Comparison of ENCODE assay signal across 10 cellular contexts in the genomic region with DNA sequence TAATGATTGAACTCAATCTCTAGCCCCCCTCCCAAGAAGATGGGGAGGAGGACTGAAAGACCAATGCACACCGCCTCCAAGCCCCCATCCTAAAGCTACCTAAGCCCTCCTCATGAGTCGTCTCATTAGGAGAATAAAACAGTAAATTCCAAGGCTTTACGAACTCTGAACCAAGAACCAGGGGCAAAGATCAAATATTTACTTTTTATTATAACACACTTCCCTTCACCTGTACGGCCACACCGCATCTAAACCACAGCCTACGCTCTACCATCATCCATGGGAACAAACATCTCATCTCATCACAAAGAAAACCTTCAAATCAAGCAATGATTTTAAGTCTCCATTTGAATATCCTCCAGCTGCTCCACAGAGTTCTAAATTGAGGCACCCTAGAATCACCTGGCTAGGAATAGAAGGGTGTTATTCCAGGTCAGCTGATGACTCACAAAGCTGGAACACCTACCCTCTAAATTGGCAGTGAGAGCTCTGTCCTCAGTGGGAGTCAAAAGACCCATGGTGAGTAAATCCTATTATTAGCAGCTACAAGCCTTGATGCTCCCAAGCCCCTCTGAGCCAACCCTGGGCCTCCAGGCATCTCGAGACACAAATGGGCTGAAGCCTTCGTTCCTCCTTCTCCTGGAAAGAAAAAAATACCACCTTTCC. TPM values are rescaled to one million over a fixed set of nuclear protein-coding genes. Genes with fewer than 3 reads are reported as not detected.
DNase-seq lines count a peak whose midpoint lies in the region; ATAC-seq, FAIRE-seq and TF ChIP-seq lines count a peak whose summit lies in the region.
"Had no signal": no experiment of that assay in that cellular context is flagged by ENCODE, and none has a peak within 500 bp of the region (broad histone marks: within the 10 kb centered on the region; RNA-seq: fewer than 3 reads in every experiment).

No MANE protein-coding gene starts in this region.

- no peaks in the 10 kb centered on the region for H3K4me1 Mint-ChIP-seq in neural progenitor cell
- H3K4me1 Mint-ChIP-seq in CD14-positive monocyte, result no peaks in the 10 kb centered on the region

- intact Hi-C loops in Panc1 (cut with micrococcal nuclease; ENCODE audit: unreplicated experiment), result no loop called here
- intact Hi-C loops in CD14-positive monocyte (cut with micrococcal nuclease), result no loop called here

- POLR2A ChIA-PET in Panc1 (lab: Charles Lee), result no interaction called here

- FAIRE-seq in urothelium cell line (lab: Jason Lieb, UNC), result no peak

- CTCF ChIA-PET in Panc1 (lab: Charles Lee), result no interaction called here

- H3F3A ChIP-seq in neural progenitor cell (ENCODE audit: low read depth), result no peaks in the 10 kb centered on the region

- H3K27me3 Mint-ChIP-seq in neural progenitor cell (ENCODE audit: insufficient read depth, low read depth) (no peaks in the 10 kb centered on the region), CD14-positive monocyte (ENCODE audit: low read depth in 3 of 3) (no peaks in the 10 kb centered on the region)

- H3K4me3 Mint-ChIP-seq in neural progenitor cell (no peak overlapping the region), CD14-positive monocyte (no peak overlapping the region)

- H3K9me3 ChIP-seq in Panc1 (ENCODE audit: control insufficient read depth, insufficient read depth, low read depth, low read length), result no peaks in the 10 kb centered on the region
- H3K9me3 ChIP-seq in neural progenitor cell (ENCODE audit: low read depth), result no peaks in the 10 kb centered on the region

- H3K36me3 ChIP-seq in Panc1 (ENCODE audit: control insufficient read depth, insufficient read depth, low read length), result no peaks in the 10 kb centered on the region
- no peaks in the 10 kb centered on the region for H3K36me3 ChIP-seq in neural progenitor cell

- H3K27ac ChIP-seq in Panc1 (ENCODE audit: low read length) (no peak overlapping the region), neural progenitor cell (no peak overlapping the region)

- peak; percentile 16 for DNase-seq in H4 (ENCODE audit: low spot score)
- no peak for DNase-seq in Panc1 (ENCODE audit: low read depth, low spot score)
- DNase-seq in epithelial cell of esophagus (ENCODE audit: low read depth), result peak; percentile 80
- DNase-seq in neural progenitor cell (ENCODE audit: low spot score), result no peak
- DNase-seq in SHP77 treated with DMSO at 0.1 percent for 48 hours (lab: John Stamatoyannopoulos, UW), result no peak
- no peak for DNase-seq in urothelium cell line (ENCODE audit: low spot score)
- no peak for DNase-seq in central memory CD4-positive, alpha-beta T cell
- DNase-seq in CD14-positive monocyte (ENCODE audit: low spot score), result no peak
- DNase-seq: effector CD8-positive, alpha-beta T cell; NCI-H345 had no signal

- H4K20me1 ChIP-seq in neural progenitor cell (ENCODE audit: low read depth), result no peaks in the 10 kb centered on the region

- H3K27me3 ChIP-seq in Panc1 (ENCODE audit: control insufficient read depth, insufficient read depth, low read length), result no peaks in the 10 kb centered on the region
- no peaks in the 10 kb centered on the region for H3K27me3 ChIP-seq in neural progenitor cell

- no peak overlapping the region for H2AFZ ChIP-seq in neural progenitor cell (replicated peaks)

- no TSS peak for BruUV-seq in Panc1 (replicated peaks; lab: Mats Ljungman, UMichigan)

- H3K9me3 Mint-ChIP-seq in neural progenitor cell (no peaks in the 10 kb centered on the region), CD14-positive monocyte (no peaks in the 10 kb centered on the region)

- no peaks in the 10 kb centered on the region; the same call in 1 of the 2 replicates for H3K4me1 ChIP-seq in Panc1 (ENCODE audit: control insufficient read depth, insufficient read depth, low read length)
- peaks cover 4% of the 10 kb centered on the region for H3K4me1 ChIP-seq in neural progenitor cell

- in situ Hi-C loops in Panc1 (cut with HindIII; ENCODE audit: low pct_unique_long_range_greater_than_20kb, low sequenced_read_pairs), result no loop called here

- peak; percentile 7; the same call in 1 of the 2 replicates for ATAC-seq in Panc1

- no peak overlapping the region for H3K9ac ChIP-seq in neural progenitor cell

- H3K4me2 ChIP-seq in neural progenitor cell, result peak overlapping the region; percentile 29

- H3K4me3 ChIP-seq in Panc1 (ENCODE audit: low read depth in 2 of 2, low read length in 2 of 2) (peak overlapping the region in 1 of 2 experiments; percentile 3; a peak in 1 of 4 replicates), epithelial cell of esophagus (ENCODE audit: low read length) (no peak overlapping the region), neural progenitor cell (no peak overlapping the region)

- H3K79me2 ChIP-seq in neural progenitor cell (ENCODE audit: low read depth), result no peaks in the 10 kb centered on the region

- H3K27ac Mint-ChIP-seq in neural progenitor cell, result no peak overlapping the region
- H3K27ac Mint-ChIP-seq in CD14-positive monocyte, result no peak overlapping the region

- H3K36me3 Mint-ChIP-seq in neural progenitor cell (no peaks in the 10 kb centered on the region), CD14-positive monocyte (peaks cover 4 to 5% of the 10 kb centered on the region in 2 donors)

- TF ChIP-seq CTCF in Panc1 (IDR thresholded peaks at IDR 0.05) (no peak), epithelial cell of esophagus (IDR thresholded peaks at IDR 0.05; ENCODE audit: insufficient read depth, low read depth, low read length, missing control alignments) (no peak), neural progenitor cell (IDR thresholded peaks at IDR 0.05) (no peak), CD14-positive monocyte (IDR thresholded peaks at IDR 0.05) (no peak)

RNA-seq across cellular contexts. Expression of gene BZW1, which starts 45.6 kb away (rescaled TPM):
- total RNA-seq in H4 (2014; rRNA removed; shearing (Covaris generic)), result 327 and 428 TPM in 2 replicates
- total RNA-seq in Panc1 (2021; ENCODE audit: unreplicated experiment), result 247 TPM
- polyA plus RNA-seq in Panc1 (2012; ENCODE audit: insufficient read length), result 142 TPM
- 374 and 421 TPM in 2 replicates for total RNA-seq in neural progenitor cell (ENCODE audit: low replicate concordance)
- 100 to 1,000 TPM; 202 to 221 TPM for polyA plus RNA-seq in CD14-positive monocyte

Comparison
In these comparisons a context has a peak if more than half of its experiments do, and no peak if none do; other contexts are left out.
1. DNase-seq: peak in H4 (single experiment) and epithelial cell of esophagus (single experiment); none in Panc1 (single experiment), neural progenitor cell (single experiment), SHP77 treated with DMSO at 0.1 percent for 48 hours (single experiment), urothelium cell line (single experiment), central memory CD4-positive, alpha-beta T cell (single experiment) and CD14-positive monocyte (single experiment).